ENCODE assay signal across 1 cellular context in the genomic region with DNA sequence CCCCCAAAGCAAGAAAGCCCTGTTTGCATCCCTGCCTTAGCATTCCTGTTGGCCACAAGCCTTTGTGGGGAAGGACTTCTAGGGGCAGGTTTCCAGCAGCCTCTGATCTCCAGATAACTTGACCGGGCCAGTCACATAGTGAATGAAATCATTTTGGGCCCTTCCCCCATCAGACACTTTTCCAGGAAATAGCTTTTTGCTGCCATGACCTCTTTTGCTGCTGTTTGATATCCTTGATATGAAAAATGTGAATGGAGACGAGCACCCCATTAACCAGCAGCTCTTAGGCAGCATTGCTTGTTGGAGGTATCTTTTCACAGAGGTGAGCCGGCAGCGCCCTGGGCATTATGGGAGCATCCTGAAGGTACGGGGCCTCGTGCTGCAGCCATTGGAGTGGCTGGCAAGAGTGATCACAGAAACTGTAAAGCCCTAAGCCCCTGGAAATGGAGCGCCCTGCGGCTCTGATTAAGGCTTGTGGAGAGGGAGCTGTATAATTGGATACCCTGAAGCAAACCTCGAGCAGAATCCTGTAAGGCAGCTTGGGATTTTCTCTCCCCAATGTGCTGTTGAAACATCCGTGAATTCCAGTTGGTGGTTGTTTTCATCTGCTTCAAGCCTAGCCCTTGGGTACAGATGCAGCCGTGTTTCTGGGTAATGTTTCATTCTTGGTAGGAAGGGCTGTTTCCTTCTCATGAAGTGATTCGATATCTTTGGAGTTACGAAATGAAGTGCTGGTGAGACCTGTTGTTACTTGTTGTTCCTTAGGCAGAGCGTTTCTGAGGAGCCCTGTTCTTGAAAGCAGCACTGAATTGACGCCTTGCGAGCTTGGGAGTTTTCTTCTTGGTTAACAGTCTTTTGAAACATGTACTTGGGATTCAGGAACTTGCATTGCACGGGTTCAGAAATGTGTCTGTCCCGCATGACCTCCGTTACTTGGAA.
TF ChIP-seq lines count a peak whose summit lies in the region.

No MANE protein-coding gene starts in this region.

TF ChIP-seq in SK-N-SH, 30 proteins besides CTCF, POLR2A, EP300 and RAD21 (continued from another document):
- TF ChIP-seq, protein P1, sequence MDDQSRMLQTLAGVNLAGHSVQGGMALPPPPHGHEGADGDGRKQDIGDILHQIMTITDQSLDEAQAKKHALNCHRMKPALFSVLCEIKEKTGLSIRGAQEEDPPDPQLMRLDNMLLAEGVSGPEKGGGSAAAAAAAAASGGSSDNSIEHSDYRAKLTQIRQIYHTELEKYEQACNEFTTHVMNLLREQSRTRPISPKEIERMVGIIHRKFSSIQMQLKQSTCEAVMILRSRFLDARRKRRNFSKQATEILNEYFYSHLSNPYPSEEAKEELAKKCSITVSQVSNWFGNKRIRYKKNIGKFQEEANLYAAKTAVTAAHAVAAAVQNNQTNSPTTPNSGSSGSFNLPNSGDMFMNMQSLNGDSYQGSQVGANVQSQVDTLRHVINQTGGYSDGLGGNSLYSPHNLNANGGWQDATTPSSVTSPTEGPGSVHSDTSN (IDR thresholded peaks at IDR 0.05) = 0 out of 2 replicates have a peak, but pooled peaks have one; percentile 7
- TF ChIP-seq TCF12 (IDR thresholded peaks at IDR 0.05) (0 out of 2 replicates have a peak, but pooled peaks have one; percentile 25), TEAD4 (IDR thresholded peaks at IDR 0.05; ENCODE audit: borderline replicate concordance, insufficient read depth) (no peak)
